Comparison of ENCODE assay signal across 1 cellular context in genomic region chr1:43171876-43172531, GRCh38.
TF ChIP-seq lines count a peak whose summit lies in the region.

Gene CFAP57 (plus strand): TSS chr1:43172330. CDS start chr1:43172754, 424 bp downstream.
Gene EBNA1BP2 (minus strand): TSS chr1:43172290. CDS start chr1:43172118, 172 bp downstream.

TF ChIP-seq in K562, 482 proteins besides CTCF, POLR2A, EP300 and RAD21 (continued from another document and continues in another):
- TF ChIP-seq GATAD2B (IDR thresholded peaks at IDR 0.05; ENCODE audit: borderline replicate concordance) (no peak), LEF1 (IDR thresholded peaks at IDR 0.05) (no peak), ARNT (IDR thresholded peaks at IDR 0.05) (peak in 1 of 2 experiments; percentile 14; a peak in 1 of 4 replicates), NR2C1 (IDR thresholded peaks at IDR 0.05) (peak; percentile 88), NR2C1 (tag; IDR thresholded peaks at IDR 0.05) (peak; percentile 88), ZNF280A (IDR thresholded peaks at IDR 0.05; ENCODE audit: low read depth, partially characterized antibody) (no peak), TAF1 (IDR thresholded peaks at IDR 0.05; ENCODE audit: control insufficient read depth, extremely low read depth, insufficient read depth, low read length, severe bottlenecking) (peak; percentile 70), ETV1 (tag; conservative IDR thresholded peaks at IDR 0.05; ENCODE audit: low read depth) (peak; percentile 90), TAL1 (IDR thresholded peaks at IDR 0.05) (no peak), ZNF12 (CRISPR knock-in tag; IDR thresholded peaks at IDR 0.05) (no peak), ZNF395 (CRISPR knock-in tag; IDR thresholded peaks at IDR 0.05) (no peak), MAZ (CRISPR knock-in tag; conservative IDR thresholded peaks at IDR 0.05 in 1 of 2, IDR thresholded peaks at IDR 0.05 in 1 of 2) (peak; percentile 25 to 75; a peak in 2 of 4 replicates), TCF7L2 (IDR thresholded peaks at IDR 0.05; ENCODE audit: low read depth, low read length) (no peak), MCM2 (IDR thresholded peaks at IDR 0.05; ENCODE audit: low read depth) (no peak), THAP12 (CRISPR knock-in tag; IDR thresholded peaks at IDR 0.05) (peak; percentile 50; the same call in 1 of the 2 replicates), ZNF232 (CRISPR knock-in tag; IDR thresholded peaks at IDR 0.05) (no peak), DEAF1 (CRISPR knock-in tag; IDR thresholded peaks at IDR 0.05) (no peak), ZKSCAN1 (IDR thresholded peaks at IDR 0.05; ENCODE audit: low read depth, low read length) (no peak), TBP (optimal IDR thresholded peaks at IDR 0.05; ENCODE audit: low read depth, low read length) (peak; percentile 76), EGR1 (conservative IDR thresholded peaks at IDR 0.05) (peak; percentile 92), E2F6 (IDR thresholded peaks at IDR 0.05; ENCODE audit: borderline replicate concordance in 1 of 2, extremely low read depth in 1 of 2, insufficient read depth in 1 of 2, insufficient read length in 1 of 2, low read depth in 1 of 2, low read length in 1 of 2, poor library complexity in 1 of 2, severe bottlenecking in 1 of 2) (peak; percentile 85 to 89), CLOCK (CRISPR knock-in tag; IDR thresholded peaks at IDR 0.05; ENCODE audit: borderline replicate concordance) (no peak), FIP1L1 (IDR thresholded peaks at IDR 0.05; ENCODE audit: low read depth, low read length, poor library complexity, severe bottlenecking) (no peak), ZHX1 (conservative IDR thresholded peaks at IDR 0.05; ENCODE audit: low read length) (0 out of 2 replicates have a peak, but pooled peaks have one; percentile 39), ZNF512 (tag; IDR thresholded peaks at IDR 0.05) (no peak), ATF4 (CRISPR knock-in tag; IDR thresholded peaks at IDR 0.05) (no peak), ZC3H4 (CRISPR knock-in tag; IDR thresholded peaks at IDR 0.05; ENCODE audit: borderline replicate concordance) (no peak), CTBP1 (IDR thresholded peaks at IDR 0.05; ENCODE audit: borderline replicate concordance) (0 out of 2 replicates have a peak, but pooled peaks have one; percentile 15), STAG1 (CRISPR knock-in tag; IDR thresholded peaks at IDR 0.05; ENCODE audit: borderline replicate concordance) (peak; percentile 45; the same call in 1 of the 2 replicates), ZFP30 (CRISPR knock-in tag; IDR thresholded peaks at IDR 0.05; ENCODE audit: borderline replicate concordance) (no peak), E4F1 (CRISPR knock-in tag; IDR thresholded peaks at IDR 0.05; ENCODE audit: borderline replicate concordance) (no peak), PRPF4 (IDR thresholded peaks at IDR 0.05; ENCODE audit: insufficient read depth, low read depth, low read length, poor library complexity, severe bottlenecking) (no peak), PREB (CRISPR knock-in tag; IDR thresholded peaks at IDR 0.05) (no peak), SMAD3 (CRISPR knock-in tag; conservative IDR thresholded peaks at IDR 0.05) (no peak), NRF1 (conservative IDR thresholded peaks at IDR 0.05 in 1 of 2, IDR thresholded peaks at IDR 0.05 in 1 of 2) (0 out of 4 replicates have a peak, but pooled peaks of 1 of the 2 experiments have one; percentile 22), ARHGAP35 (IDR thresholded peaks at IDR 0.05; ENCODE audit: partially characterized antibody) (no peak), TRIM28 (IDR thresholded peaks at IDR 0.05) (no peak)
